ENCODE assay signal across 8 cellular contexts in genomic region chr15:56918046-56918906, GRCh38. TPM values are rescaled to one million over a fixed set of nuclear protein-coding genes. Genes with fewer than 3 reads are reported as not detected.
DNase-seq lines count a peak whose midpoint lies in the region; ATAC-seq and TF ChIP-seq lines count a peak whose summit lies in the region.

Gene TCF12 (plus strand): TSS chr15:56918644. CDS start chr15:56919914, 1,270 bp downstream.

- TF ChIP-seq CTCF in GM12875 (IDR thresholded peaks at IDR 0.05; ENCODE audit: borderline replicate concordance, insufficient read depth, low read depth, low read length) (peak; percentile 61), heart right ventricle (IDR thresholded peaks at IDR 0.05) (peak in 8 of 9 donors; percentile 22 to 67 (median 51)), upper lobe of right lung (IDR thresholded peaks at IDR 0.05) (peak; percentile 41)

- peak within 1 kb of the TSS; percentile 76 for H3K4me3 ChIP-seq in GM12875 (ENCODE audit: low read depth, low read length)
- peak within 1 kb of the TSS; percentile 84 to 97 (median 91) for H3K4me3 ChIP-seq in heart right ventricle
- H3K4me3 ChIP-seq in upper lobe of right lung = peak within 1 kb of the TSS; percentile 86

- 0 to 1% (median 0%) methylated on average over 87 to 93 of the region's 93 CpGs for WGBS in adipose tissue, 3 donors
- WGBS in heart right ventricle, 2 donors = 0 to 1% methylated on average over 90 to 93 of the region's 93 CpGs

- H3K27ac ChIP-seq in adipose tissue (ENCODE audit: low read depth, low read length) = peak within 1 kb of the TSS; percentile 84
- peak within 1 kb of the TSS; percentile 93 to 98 (median 98) for H3K27ac ChIP-seq in heart right ventricle
- H3K27ac ChIP-seq in upper lobe of right lung = peak within 1 kb of the TSS; percentile 93

- intact Hi-C loops in heart right ventricle (cut with DNase I) (loop anchor here in 9 of 10 donors (1.0 to 10.0 kb wide), 10 partner anchors 29 to 387 kb away; no protein-coding TSS in a partner anchor), posterior vena cava (cut with DNase I) (loop anchor here (1.0 to 2.0 kb wide), 2 partner anchors 31 kb away; no protein-coding TSS in a partner anchor), upper lobe of right lung (cut with DNase I) (no loop called here)

- no peaks in the 10 kb centered on the region for H3K27me3 ChIP-seq in heart right ventricle
- H3K27me3 ChIP-seq in upper lobe of right lung = no peaks in the 10 kb centered on the region

- H3K36me3 ChIP-seq in heart right ventricle = peaks cover 0 to 25% (median 0%) of the 10 kb centered on the region in 9 donors
- H3K36me3 ChIP-seq in upper lobe of right lung = peaks cover 11% of the 10 kb centered on the region

- ATAC-seq in HG02798 (IDR thresholded peaks at IDR 0.05; ENCODE audit: poor library complexity, unreplicated experiment) = peak; percentile 86
- ATAC-seq in heart right ventricle = peak; percentile 95 to 98 (median 97)
- ATAC-seq in upper lobe of right lung = peak; percentile 97

- DNase-seq in NCI-H1436 (lab: John Stamatoyannopoulos, UW) (peak; percentile 93), T follicular helper cell (ENCODE audit: low read depth) (peak; percentile 80), heart right ventricle (peak; percentile 96), posterior vena cava (ENCODE audit: low spot score) (peak; percentile 98), upper lobe of right lung (peak; percentile 98)

- peaks cover 3 to 68% (median 60%) of the 10 kb centered on the region in 9 donors for H3K4me1 ChIP-seq in heart right ventricle
- H3K4me1 ChIP-seq in upper lobe of right lung = peaks cover 26% of the 10 kb centered on the region

- no peaks in the 10 kb centered on the region for H3K9me3 ChIP-seq in heart right ventricle
- no peaks in the 10 kb centered on the region for H3K9me3 ChIP-seq in upper lobe of right lung

RNA-seq across cellular contexts. Expression of gene TCF12, which starts in this region (rescaled TPM):
- polyA plus RNA-seq in adipose tissue (10 to 100 TPM in 2 of 3 donors, 1 to 10 TPM in 1; 8.2 to 20.1 (median 16.6) TPM), heart right ventricle (10 to 100 TPM in 1 of 2 donors, 1 to 10 TPM in 1; 8.7 to 11.7 TPM)
- total RNA-seq in heart right ventricle (10 to 100 TPM; 29.2 to 55.7 (median 39.4) TPM), posterior vena cava (100 to 1,000 TPM in 1 of 2 donors, 10 to 100 TPM in 1; 95.2 to 102 TPM), upper lobe of right lung (103 TPM)

Comparison
In these comparisons a context has a peak if more than half of its experiments do, and no peak if none do; other contexts are left out.
1. Peak in every context shown above with its lines: DNase-seq, ATAC-seq, H3K4me3 ChIP-seq and H3K27ac ChIP-seq.